12 cellular contexts compared by ENCODE assay signal in genomic region chr21:42655797-42656770, GRCh38. TPM values are rescaled to one million over a fixed set of nuclear protein-coding genes. Genes with fewer than 3 reads are reported as not detected.
DNase-seq lines count a peak whose midpoint lies in the region; ATAC-seq and TF ChIP-seq lines count a peak whose summit lies in the region.
"Had no signal": no experiment of that assay in that cellular context is flagged by ENCODE, and none has a peak within 500 bp of the region (broad histone marks: within the 10 kb centered on the region; RNA-seq: fewer than 3 reads in every experiment).

No MANE protein-coding gene starts in this region.

- H3K9me3 ChIP-seq in BLaER1 (no peaks in the 10 kb centered on the region), H9 (ENCODE audit: control insufficient read depth, low read depth, low read length) (no peaks in the 10 kb centered on the region)
- H3K9me3 ChIP-seq: BE2C had no signal

- H3K27ac ChIP-seq in BLaER1 (no peak overlapping the region), H9 (ENCODE audit: insufficient read length, low read depth, low read length) (no peak overlapping the region)

- H3K4me3 Mint-ChIP-seq in H9 (peak overlapping the region; percentile 76 to 88), WTC11 (peak overlapping the region; percentile 65), mesothelial cell of epicardium (peak overlapping the region; percentile 34)
- H3K4me3 Mint-ChIP-seq: dendritic cell treated with granulocyte-macrophage colony-stimulating factor and Interleukin-4, amounts not matched to agents 40 ng/mL and 50 ng/mL, for 4 days had no signal

- H3K4ac ChIP-seq in H9 (ENCODE audit: low read depth, low read length) = no peak overlapping the region

- H3K4me2 ChIP-seq in BLaER1 (peak overlapping the region; percentile 100; the same call in 1 of the 2 replicates), H9 (ENCODE audit: insufficient read depth, insufficient read length, low read length) (peak overlapping the region; percentile 32)

- H3K14ac ChIP-seq in H9 (ENCODE audit: insufficient read depth, low read length) = 0 out of 2 replicates have a peak overlapping the region, but pooled peaks have one; percentile 59

- H3K27me3 Mint-ChIP-seq in H9 (ENCODE audit: low read depth) (peaks cover 9% of the 10 kb centered on the region), WTC11 (ENCODE audit: low read depth) (no peaks in the 10 kb centered on the region), mesothelial cell of epicardium (ENCODE audit: low read depth) (peaks cover 3% of the 10 kb centered on the region)

- CTCF ChIA-PET in WTC11 (lab: Charles Lee) = interaction anchor here (0.7 to 5.7 kb wide), 7 partner anchors 10 to 63 kb away, joined by 3 to 66 read pairs (median 6); no protein-coding TSS in a partner anchor

- DNase-seq in H9 (no peak), WTC11 (ENCODE audit: low spot score) (peak; percentile 52), mesothelial cell of epicardium (ENCODE audit: low spot score in 2 of 2, unreplicated experiment in 2 of 2) (no peak), GDM1 (lab: John Stamatoyannopoulos, UW) (no peak), SHP77 treated with DMSO at 0.1 percent for 48 hours (lab: John Stamatoyannopoulos, UW) (no peak)
- DNase-seq in activated CD8-positive, alpha-beta memory T cell treated with anti-CD3 and anti-CD28 coated beads, Interleukin-2, amount 50 U/mL, for 4 hours = no peak
- DNase-seq: BE2C, WERI-Rb-1 had no signal

- peaks cover 91% of the 10 kb centered on the region for H4K20me1 ChIP-seq in BLaER1
- H4K20me1 ChIP-seq in H9 (ENCODE audit: control insufficient read depth, insufficient read depth, insufficient read length) = no peaks in the 10 kb centered on the region

- no peak overlapping the region for H4K8ac ChIP-seq in H9 (replicated peaks; ENCODE audit: insufficient read length, low read depth, low read length)

- H2BK120ac ChIP-seq in H9 (ENCODE audit: low read depth, low read length, poor library complexity, severe bottlenecking) = no peak overlapping the region

- peaks cover 26% of the 10 kb centered on the region; the same call in 1 of the 2 replicates for H3K79me2 ChIP-seq in H9 (ENCODE audit: insufficient read depth, low read length)

- H3K18ac ChIP-seq in H9 (ENCODE audit: insufficient read length, low read depth, low read length) = no peak overlapping the region

- POLR2A ChIA-PET in WTC11 (lab: Charles Lee) = no interaction called here

- TF ChIP-seq CTCF in H9 (conservative IDR thresholded peaks at IDR 0.05) = no peak
- TF ChIP-seq CTCF in WTC11 (IDR thresholded peaks at IDR 0.05) = no peak
- no peak for TF ChIP-seq CTCF in mesothelial cell of epicardium (IDR thresholded peaks at IDR 0.05; ENCODE audit: unreplicated experiment)

- WGBS in H9 (ENCODE audit: extremely low coverage, insufficient read length, low lambda C conversion rate) = no CpG with 5 or more reads among the region's 31 CpGs

- no peak overlapping the region for H2BK20ac ChIP-seq in H9 (ENCODE audit: low read depth, low read length, poor library complexity, severe bottlenecking)

- H3K27ac Mint-ChIP-seq in H9 (0 out of 7 replicates have a peak overlapping the region, but pooled peaks of 1 of the 3 experiments have one; percentile 44), WTC11 (peak overlapping the region; percentile 68; the same call in 1 of the 2 replicates), mesothelial cell of epicardium (peak overlapping the region; percentile 34)
- H3K27ac Mint-ChIP-seq: dendritic cell treated with granulocyte-macrophage colony-stimulating factor and Interleukin-4, amounts not matched to agents 40 ng/mL and 50 ng/mL, for 4 days had no signal

- H3K9me3 Mint-ChIP-seq in H9 (no peaks in the 10 kb centered on the region; a peak in 2 of 5 replicates), WTC11 (no peaks in the 10 kb centered on the region), mesothelial cell of epicardium (no peaks in the 10 kb centered on the region)
- H3K9me3 Mint-ChIP-seq: dendritic cell treated with granulocyte-macrophage colony-stimulating factor and Interleukin-4, amounts not matched to agents 40 ng/mL and 50 ng/mL, for 4 days had no signal

- H3K4me3 ChIP-seq in BLaER1 = no peak overlapping the region

- no peak overlapping the region for H4K91ac ChIP-seq in H9 (ENCODE audit: insufficient read length, low read depth, low read length)

- H2AK5ac ChIP-seq in H9 (ENCODE audit: insufficient read length, low read length) = no peak overlapping the region

- no peak overlapping the region for H2AFZ ChIP-seq in H9 (ENCODE audit: low read length)

- ATAC-seq in WTC11 = no peak; the same call in 1 of the 2 replicates
- ATAC-seq in HG02798 (IDR thresholded peaks at IDR 0.05; ENCODE audit: poor library complexity, unreplicated experiment) = no peak

- no peak overlapping the region for H3K9ac ChIP-seq in BLaER1
- no peak overlapping the region for H3K9ac ChIP-seq in H9 (ENCODE audit: extremely low read depth, insufficient read length, low read length)

- H3K36me3 Mint-ChIP-seq in H9 (ENCODE audit: insufficient read depth in 1 of 3, low read depth in 3 of 3) (peaks cover 3 to 11% (median 8%) of the 10 kb centered on the region in 3 experiments; a peak in 5 of 7 replicates), WTC11 (no peaks in the 10 kb centered on the region), mesothelial cell of epicardium (peaks cover 2% of the 10 kb centered on the region)

- no peak overlapping the region for H2BK12ac ChIP-seq in H9 (ENCODE audit: insufficient read length, low read depth, low read length)

- no peak overlapping the region for H3T11ph ChIP-seq in H9 (ENCODE audit: low read length)

- peaks cover 14% of the 10 kb centered on the region for H3K23me2 ChIP-seq in H9 (ENCODE audit: insufficient read length, low read depth, low read length, poor library complexity, severe bottlenecking)

- no peak overlapping the region for H3K23ac ChIP-seq in H9 (ENCODE audit: insufficient read length, low read depth, low read length)

- H3K4me1 ChIP-seq in BLaER1 (peaks cover 80% of the 10 kb centered on the region), H9 (ENCODE audit: insufficient read depth, low read length) (peaks cover 10% of the 10 kb centered on the region; the same call in 1 of the 2 replicates)

- H2BK15ac ChIP-seq in H9 (ENCODE audit: low read depth, low read length) = no peak overlapping the region

- no peaks in the 10 kb centered on the region for H3K36me3 ChIP-seq in BLaER1
- H3K36me3 ChIP-seq: BE2C had no signal

- H2BK5ac ChIP-seq in H9 (ENCODE audit: insufficient read length, low read length) = no peak overlapping the region

- H3K79me1 ChIP-seq in H9 (ENCODE audit: insufficient read depth, low read depth, low read length, poor library complexity, severe bottlenecking) = no peaks in the 10 kb centered on the region

- peaks cover 44 to 46% of the 10 kb centered on the region in 2 experiments for H3K4me1 Mint-ChIP-seq in H9
- peaks cover 53% of the 10 kb centered on the region for H3K4me1 Mint-ChIP-seq in WTC11
- peaks cover 28% of the 10 kb centered on the region for H3K4me1 Mint-ChIP-seq in mesothelial cell of epicardium

- H3K27me3 ChIP-seq in BLaER1 (peaks cover 97% of the 10 kb centered on the region), H9 (ENCODE audit: insufficient read depth, low read length) (no peaks in the 10 kb centered on the region)
- H3K27me3 ChIP-seq: BE2C had no signal

- H4K5ac ChIP-seq in H9 (ENCODE audit: insufficient read length, low read depth, low read length) = no peak overlapping the region

- no peak overlapping the region for H3K56ac ChIP-seq in H9 (ENCODE audit: insufficient read length, low read depth, low read length)

TF ChIP-seq in WTC11, 78 proteins besides CTCF, POLR2A, EP300 and RAD21:
- TF ChIP-seq GTF2I (CRISPR knock-in tag; conservative IDR thresholded peaks at IDR 0.05) (no peak), MLX (CRISPR knock-in tag; IDR thresholded peaks at IDR 0.05) (no peak), ESRRA (CRISPR knock-in tag; IDR thresholded peaks at IDR 0.05; ENCODE audit: borderline replicate concordance) (no peak), RORB (CRISPR knock-in tag; IDR thresholded peaks at IDR 0.05) (no peak), ETV6 (CRISPR knock-in tag; IDR thresholded peaks at IDR 0.05) (no peak), FOXP1 (CRISPR knock-in tag; IDR thresholded peaks at IDR 0.05; ENCODE audit: borderline replicate concordance) (no peak), ZNF232 (CRISPR knock-in tag; IDR thresholded peaks at IDR 0.05) (no peak), MXD4 (CRISPR knock-in tag; IDR thresholded peaks at IDR 0.05; ENCODE audit: borderline replicate concordance) (no peak)

RNA-seq across cellular contexts. Expression of gene PDE9A, which starts 2.7 kb away (rescaled TPM):
- total RNA-seq in H9 (2021) (28.2 and 31.9 TPM in 2 replicates), WTC11 (2021) (44.8 to 46.3 TPM (median 46.1 TPM) in 3 replicates), mesothelial cell of epicardium (26.1 to 27.4 TPM (median 26.5 TPM) in 3 replicates)
- total RNA-seq: myocyte had no signal
